2 cellular contexts compared by ENCODE assay signal in the genomic region with DNA sequence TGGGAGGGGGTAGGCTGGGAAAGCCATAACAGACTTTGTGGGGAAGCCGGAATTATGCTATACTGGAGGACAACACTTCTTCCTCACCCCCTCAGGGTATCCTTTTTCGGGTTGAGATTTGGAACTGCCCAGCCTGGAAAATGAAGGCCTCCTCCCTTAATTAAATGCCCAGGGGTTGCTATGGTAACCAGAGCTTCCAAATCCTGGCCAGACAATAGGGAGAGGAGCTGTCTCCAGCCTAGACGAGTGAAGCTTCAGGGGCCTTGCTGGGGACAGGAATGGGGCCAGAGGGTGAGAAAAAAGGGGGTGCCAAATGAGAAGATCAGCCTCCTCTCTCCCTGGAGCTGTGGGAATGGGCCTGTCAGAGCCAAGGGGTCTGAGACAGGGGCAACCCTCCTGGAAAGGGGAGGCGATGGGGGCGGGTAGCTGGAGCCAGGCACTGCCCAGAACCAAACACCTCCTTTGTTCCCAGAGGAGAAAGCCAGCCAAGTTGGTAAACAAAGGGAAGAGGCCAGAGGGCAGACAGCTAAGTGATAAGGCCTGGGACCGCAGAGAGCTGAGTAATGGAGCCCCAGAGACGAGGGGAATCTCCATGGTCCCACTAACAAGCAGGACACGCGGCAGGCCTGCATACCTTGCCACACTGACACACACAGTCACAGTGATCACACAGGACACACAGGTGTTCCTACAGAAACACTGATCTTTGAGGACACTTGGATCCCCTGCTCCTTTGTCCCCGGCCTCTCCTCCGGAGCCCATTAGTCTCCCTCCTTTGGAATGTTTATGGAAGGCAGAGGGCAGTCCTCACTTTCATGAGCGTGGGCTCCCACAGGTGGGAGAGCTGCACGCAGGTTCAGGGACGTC.
TF ChIP-seq lines count a peak whose summit lies in the region.

No MANE protein-coding gene starts in this region.

TF ChIP-seq in IMR-90, 13 proteins besides CTCF, POLR2A, EP300 and RAD21 (continued from another document):
- TF ChIP-seq NFE2L2 (IDR thresholded peaks at IDR 0.05; ENCODE audit: low read depth, low read length) (no peak), FOS (IDR thresholded peaks at IDR 0.05; ENCODE audit: low read depth, low read length) (no peak), CEBPB (IDR thresholded peaks at IDR 0.05; ENCODE audit: low read depth, low read length) (no peak), MXI1 (IDR thresholded peaks at IDR 0.05; ENCODE audit: borderline replicate concordance, low read depth, low read length) (no peak), RCOR1 (IDR thresholded peaks at IDR 0.05; ENCODE audit: insufficient replicate concordance, low read length) (no peak), CHD1 (IDR thresholded peaks at IDR 0.05; ENCODE audit: low read depth, low read length) (no peak)
- TF ChIP-seq, protein P1, sequence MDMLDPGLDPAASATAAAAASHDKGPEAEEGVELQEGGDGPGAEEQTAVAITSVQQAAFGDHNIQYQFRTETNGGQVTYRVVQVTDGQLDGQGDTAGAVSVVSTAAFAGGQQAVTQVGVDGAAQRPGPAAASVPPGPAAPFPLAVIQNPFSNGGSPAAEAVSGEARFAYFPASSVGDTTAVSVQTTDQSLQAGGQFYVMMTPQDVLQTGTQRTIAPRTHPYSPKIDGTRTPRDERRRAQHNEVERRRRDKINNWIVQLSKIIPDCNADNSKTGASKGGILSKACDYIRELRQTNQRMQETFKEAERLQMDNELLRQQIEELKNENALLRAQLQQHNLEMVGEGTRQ (IDR thresholded peaks at IDR 0.05; ENCODE audit: low read depth, low read length): no peak
- TF ChIP-seq, protein P2, sequence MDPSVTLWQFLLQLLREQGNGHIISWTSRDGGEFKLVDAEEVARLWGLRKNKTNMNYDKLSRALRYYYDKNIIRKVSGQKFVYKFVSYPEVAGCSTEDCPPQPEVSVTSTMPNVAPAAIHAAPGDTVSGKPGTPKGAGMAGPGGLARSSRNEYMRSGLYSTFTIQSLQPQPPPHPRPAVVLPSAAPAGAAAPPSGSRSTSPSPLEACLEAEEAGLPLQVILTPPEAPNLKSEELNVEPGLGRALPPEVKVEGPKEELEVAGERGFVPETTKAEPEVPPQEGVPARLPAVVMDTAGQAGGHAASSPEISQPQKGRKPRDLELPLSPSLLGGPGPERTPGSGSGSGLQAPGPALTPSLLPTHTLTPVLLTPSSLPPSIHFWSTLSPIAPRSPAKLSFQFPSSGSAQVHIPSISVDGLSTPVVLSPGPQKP (IDR thresholded peaks at IDR 0.05; ENCODE audit: borderline replicate concordance, low read depth, low read length): no peak
TF ChIP-seq in IMR-90: peak in this region for 0.

TF ChIP-seq in SK-N-SH treated with all-trans-retinoic acid at 6 μM for 48 hours, 23 proteins besides CTCF, POLR2A, EP300 and RAD21 (continued from another document):
- TF ChIP-seq, protein P3, sequence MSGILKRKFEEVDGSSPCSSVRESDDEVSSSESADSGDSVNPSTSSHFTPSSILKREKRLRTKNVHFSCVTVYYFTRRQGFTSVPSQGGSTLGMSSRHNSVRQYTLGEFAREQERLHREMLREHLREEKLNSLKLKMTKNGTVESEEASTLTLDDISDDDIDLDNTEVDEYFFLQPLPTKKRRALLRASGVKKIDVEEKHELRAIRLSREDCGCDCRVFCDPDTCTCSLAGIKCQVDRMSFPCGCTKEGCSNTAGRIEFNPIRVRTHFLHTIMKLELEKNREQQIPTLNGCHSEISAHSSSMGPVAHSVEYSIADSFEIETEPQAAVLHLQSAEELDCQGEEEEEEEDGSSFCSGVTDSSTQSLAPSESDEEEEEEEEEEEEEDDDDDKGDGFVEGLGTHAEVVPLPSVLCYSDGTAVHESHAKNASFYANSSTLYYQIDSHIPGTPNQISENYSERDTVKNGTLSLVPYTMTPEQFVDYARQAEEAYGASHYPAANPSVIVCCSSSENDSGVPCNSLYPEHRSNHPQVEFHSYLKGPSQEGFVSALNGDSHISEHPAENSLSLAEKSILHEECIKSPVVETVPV (CRISPR knock-in tag; IDR thresholded peaks at IDR 0.05): no peak
- TF ChIP-seq ZNF8 (CRISPR knock-in tag; IDR thresholded peaks at IDR 0.05) (no peak), ZNF565 (CRISPR knock-in tag; conservative IDR thresholded peaks at IDR 0.05; ENCODE audit: low read depth) (no peak), ZFP30 (CRISPR knock-in tag; IDR thresholded peaks at IDR 0.05) (no peak), PPARA (CRISPR knock-in tag; IDR thresholded peaks at IDR 0.05; ENCODE audit: borderline replicate concordance) (no peak), RARB (CRISPR knock-in tag; IDR thresholded peaks at IDR 0.05) (no peak)
- TF ChIP-seq, protein P4, sequence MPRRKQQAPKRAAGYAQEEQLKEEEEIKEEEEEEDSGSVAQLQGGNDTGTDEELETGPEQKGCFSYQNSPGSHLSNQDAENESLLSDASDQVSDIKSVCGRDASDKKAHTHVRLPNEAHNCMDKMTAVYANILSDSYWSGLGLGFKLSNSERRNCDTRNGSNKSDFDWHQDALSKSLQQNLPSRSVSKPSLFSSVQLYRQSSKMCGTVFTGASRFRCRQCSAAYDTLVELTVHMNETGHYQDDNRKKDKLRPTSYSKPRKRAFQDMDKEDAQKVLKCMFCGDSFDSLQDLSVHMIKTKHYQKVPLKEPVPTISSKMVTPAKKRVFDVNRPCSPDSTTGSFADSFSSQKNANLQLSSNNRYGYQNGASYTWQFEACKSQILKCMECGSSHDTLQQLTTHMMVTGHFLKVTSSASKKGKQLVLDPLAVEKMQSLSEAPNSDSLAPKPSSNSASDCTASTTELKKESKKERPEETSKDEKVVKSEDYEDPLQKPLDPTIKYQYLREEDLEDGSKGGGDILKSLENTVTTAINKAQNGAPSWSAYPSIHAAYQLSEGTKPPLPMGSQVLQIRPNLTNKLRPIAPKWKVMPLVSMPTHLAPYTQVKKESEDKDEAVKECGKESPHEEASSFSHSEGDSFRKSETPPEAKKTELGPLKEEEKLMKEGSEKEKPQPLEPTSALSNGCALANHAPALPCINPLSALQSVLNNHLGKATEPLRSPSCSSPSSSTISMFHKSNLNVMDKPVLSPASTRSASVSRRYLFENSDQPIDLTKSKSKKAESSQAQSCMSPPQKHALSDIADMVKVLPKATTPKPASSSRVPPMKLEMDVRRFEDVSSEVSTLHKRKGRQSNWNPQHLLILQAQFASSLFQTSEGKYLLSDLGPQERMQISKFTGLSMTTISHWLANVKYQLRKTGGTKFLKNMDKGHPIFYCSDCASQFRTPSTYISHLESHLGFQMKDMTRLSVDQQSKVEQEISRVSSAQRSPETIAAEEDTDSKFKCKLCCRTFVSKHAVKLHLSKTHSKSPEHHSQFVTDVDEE (CRISPR knock-in tag; IDR thresholded peaks at IDR 0.05): no peak
TF ChIP-seq in SK-N-SH treated with all-trans-retinoic acid at 6 μM for 48 hours: peak in this region for 0.
